ENCODE assay signal across 8 cellular contexts in genomic region chr10:92574545-92575377, GRCh38. TPM values are rescaled to one million over a fixed set of nuclear protein-coding genes. Genes with fewer than 3 reads are reported as not detected.
DNase-seq lines count a peak whose midpoint lies in the region; ATAC-seq and TF ChIP-seq lines count a peak whose summit lies in the region.

No MANE protein-coding gene starts in this region.

- H3K4me3 ChIP-seq in upper lobe of right lung: peak overlapping the region; percentile 96

- no peaks in the 10 kb centered on the region for H3K27me3 Mint-ChIP-seq in central memory CD8-positive, alpha-beta T cell
- no peaks in the 10 kb centered on the region for H3K27me3 Mint-ChIP-seq in memory B cell

- H3K27ac Mint-ChIP-seq in central memory CD8-positive, alpha-beta T cell (ENCODE audit: low read depth): peak overlapping the region; percentile 90
- H3K27ac Mint-ChIP-seq in memory B cell: peak overlapping the region; percentile 84

- H3K4me3 Mint-ChIP-seq in central memory CD8-positive, alpha-beta T cell: peak overlapping the region; percentile 87
- H3K4me3 Mint-ChIP-seq in memory B cell: peak overlapping the region; percentile 91

- peak overlapping the region; percentile 91 for H3K27ac ChIP-seq in upper lobe of right lung

- peak; percentile 15 for TF ChIP-seq CTCF in upper lobe of right lung (IDR thresholded peaks at IDR 0.05)

- H3K4me1 Mint-ChIP-seq in central memory CD8-positive, alpha-beta T cell: peaks cover 29% of the 10 kb centered on the region
- H3K4me1 Mint-ChIP-seq in memory B cell: peaks cover 19% of the 10 kb centered on the region

- intact Hi-C loops in upper lobe of right lung (cut with DNase I): loop anchor here (10.0 kb wide), 1 partner anchor 60 kb away; no protein-coding TSS in a partner anchor

- H3K27me3 ChIP-seq in upper lobe of right lung: no peaks in the 10 kb centered on the region

- H3K36me3 Mint-ChIP-seq in central memory CD8-positive, alpha-beta T cell (ENCODE audit: insufficient read depth): peaks cover 9% of the 10 kb centered on the region
- H3K36me3 Mint-ChIP-seq in memory B cell: no peaks in the 10 kb centered on the region

- no peaks in the 10 kb centered on the region for H3K9me3 ChIP-seq in upper lobe of right lung

- H3K36me3 ChIP-seq in upper lobe of right lung: peaks cover 3% of the 10 kb centered on the region

- ATAC-seq in GM18499 (IDR thresholded peaks at IDR 0.05; ENCODE audit: insufficient read depth, unreplicated experiment) (peak; percentile 18), HG02973 (IDR thresholded peaks at IDR 0.05; ENCODE audit: unreplicated experiment) (peak; percentile 17), memory B cell (ENCODE audit: low read depth) (peak; percentile 57), upper lobe of right lung (no peak)
- ATAC-seq in central memory CD8-positive, alpha-beta T cell (replicated peaks; ENCODE audit: extremely low read depth, poor library complexity, severe bottlenecking): peak; percentile 61

- no peaks in the 10 kb centered on the region for H3K9me3 Mint-ChIP-seq in central memory CD8-positive, alpha-beta T cell
- H3K9me3 Mint-ChIP-seq in memory B cell: no peaks in the 10 kb centered on the region

- DNase-seq in AG08396 (ENCODE audit: low spot score): peak; percentile 52
- DNase-seq in NOMO-1 treated with dmso at 0.1 percent for 144 hours (lab: John Stamatoyannopoulos, UW; ENCODE audit: unreplicated experiment): peak; percentile 52
- no peak for DNase-seq in central memory CD8-positive, alpha-beta T cell (ENCODE audit: low spot score in 2 of 2)
- peak; percentile 11 to 81 for DNase-seq in memory B cell (ENCODE audit: low spot score in 2 of 2)
- DNase-seq in upper lobe of right lung: no peak
- DNase-seq in stimulated activated CD4-positive, alpha-beta T cell treated with anti-CD3 and anti-CD28 coated beads, Interleukin-12 subunit alpha, Interleukin-12 subunit beta, amount 100 ng/mL, for 4 hours: no peak

- peaks cover 20% of the 10 kb centered on the region for H3K4me1 ChIP-seq in upper lobe of right lung

RNA-seq across cellular contexts. Expression of gene IDE, which starts 0.9 kb away (rescaled TPM):
- 35.2 TPM for total RNA-seq in upper lobe of right lung

RNA-seq across cellular contexts. Expression of gene KIF11, which starts 18.2 kb away (rescaled TPM):
- 0.93 TPM for total RNA-seq in upper lobe of right lung

Comparison
In these comparisons a context has a peak if more than half of its experiments do, and no peak if none do; other contexts are left out.
1. DNase-seq: peak in AG08396 (single experiment), NOMO-1 treated with dmso at 0.1 percent for 144 hours (single experiment) and memory B cell (2 of 2); none in central memory CD8-positive, alpha-beta T cell (0 of 2), upper lobe of right lung (single experiment) and stimulated activated CD4-positive, alpha-beta T cell treated with anti-CD3 and anti-CD28 coated beads, Interleukin-12 subunit alpha, Interleukin-12 subunit beta, amount 100 ng/mL, for 4 hours (single experiment).